Comparison of ENCODE assay signal across 13 cellular contexts in genomic region chr10:50561266-50561665, GRCh38.
DNase-seq lines count a peak whose midpoint lies in the region; ATAC-seq and TF ChIP-seq lines count a peak whose summit lies in the region.
"Had no signal": no experiment of that assay in that cellular context is flagged by ENCODE, and none has a peak within 500 bp of the region (broad histone marks: within the 10 kb centered on the region; RNA-seq: fewer than 3 reads in every experiment).

No MANE protein-coding gene starts in this region.

- dilution Hi-C loops in mammary epithelial cell (cut with HindIII; ENCODE audit: low sequenced_read_pairs), result no loop called here

- POLR2A ChIA-PET in MCF 10A (lab: Yijun Ruan, JAX), result interaction anchor here (0.6 to 1.9 kb wide), 8 partner anchors 21 to 145 kb away, joined by 3 to 20 read pairs (median 4); no protein-coding TSS in a partner anchor
- POLR2A ChIA-PET in activated CD4-positive, alpha-beta T cell treated with anti-CD3 and anti-CD28 coated beads for 36 hours (lab: Charles Lee), result no interaction called here

- H3K27ac ChIP-seq in mammary epithelial cell (ENCODE audit: insufficient read depth, low read depth, low read length) (no peak overlapping the region), uterus (peak overlapping the region; percentile 31 to 38)
- H3K27ac ChIP-seq: suprapubic skin had no signal

- H3K4me2 ChIP-seq in mammary epithelial cell (ENCODE audit: insufficient read depth, low read depth, low read length), result no peak overlapping the region

- H3K4me1 ChIP-seq in mammary epithelial cell (ENCODE audit: insufficient read depth, low read length) (no peaks in the 10 kb centered on the region), endocrine pancreas (ENCODE audit: control insufficient read depth, insufficient read depth, low read length) (peaks cover 17% of the 10 kb centered on the region), uterus (peaks cover 0 to 8% of the 10 kb centered on the region in 2 donors)

- H3K4me3 Mint-ChIP-seq in MCF 10A (ENCODE audit: unreplicated experiment) (no peak overlapping the region), glutamatergic neuron (ENCODE audit: unreplicated experiment) (no peak overlapping the region)
- no peak overlapping the region for H3K4me3 Mint-ChIP-seq in activated CD4-positive, alpha-beta T cell treated with anti-CD3 and anti-CD28 coated beads for 36 hours

- no peak overlapping the region for H3K4me3 ChIP-seq in mammary epithelial cell (replicated peaks in 1 of 3; ENCODE audit: insufficient read depth in 1 of 3, low read depth in 2 of 3, low read length in 3 of 3)
- peak overlapping the region; percentile 43 for H3K4me3 ChIP-seq in endocrine pancreas (ENCODE audit: control insufficient read depth, insufficient read depth, low read length)
- H3K4me3 ChIP-seq in uterus, result no peak overlapping the region
- H3K4me3 ChIP-seq: GM12878, spleen, suprapubic skin had no signal

- H3K36me3 ChIP-seq in mammary epithelial cell (ENCODE audit: insufficient read depth, low read length), result no peaks in the 10 kb centered on the region
- no peaks in the 10 kb centered on the region for H3K36me3 ChIP-seq in endocrine pancreas (ENCODE audit: control insufficient read depth, insufficient read depth, low read length)
- no peaks in the 10 kb centered on the region for H3K36me3 ChIP-seq in uterus
- H3K36me3 ChIP-seq: BE2C, suprapubic skin had no signal

- CTCF ChIA-PET in MCF 10A (lab: Yijun Ruan, JAX), result interaction anchor here (0.6 to 3.0 kb wide), 37 partner anchors 8 to 527 kb away, joined by 3 to 51 read pairs (median 4); no protein-coding TSS in a partner anchor
- CTCF ChIA-PET in mammary epithelial cell (lab: Charles Lee; ENCODE audit: low non-redundant PET), result no interaction called here
- CTCF ChIA-PET in activated CD4-positive, alpha-beta T cell treated with anti-CD3 and anti-CD28 coated beads for 36 hours (lab: Charles Lee), result interaction anchor here (0.6 to 0.9 kb wide), 2 partner anchors 41 to 266 kb away, joined by 3 read pairs; no protein-coding TSS in a partner anchor

- H3K27me3 Mint-ChIP-seq in MCF 10A (ENCODE audit: insufficient read depth, unreplicated experiment) (no peaks in the 10 kb centered on the region), glutamatergic neuron (ENCODE audit: unreplicated experiment) (no peaks in the 10 kb centered on the region)
- H3K27me3 Mint-ChIP-seq in activated CD4-positive, alpha-beta T cell treated with anti-CD3 and anti-CD28 coated beads for 36 hours, result no peaks in the 10 kb centered on the region

- H3K9me3 Mint-ChIP-seq in MCF 10A (ENCODE audit: unreplicated experiment) (no peaks in the 10 kb centered on the region), glutamatergic neuron (ENCODE audit: unreplicated experiment) (peaks cover 4% of the 10 kb centered on the region)
- no peaks in the 10 kb centered on the region for H3K9me3 Mint-ChIP-seq in activated CD4-positive, alpha-beta T cell treated with anti-CD3 and anti-CD28 coated beads for 36 hours (ENCODE audit: low read depth)

- in situ Hi-C loops in mammary epithelial cell (cut with MboI; ENCODE audit: low sequenced_read_pairs in 2 of 2), result no loop called here

- no peaks in the 10 kb centered on the region for H3K36me3 Mint-ChIP-seq in MCF 10A (ENCODE audit: insufficient read depth, unreplicated experiment)
- no peaks in the 10 kb centered on the region for H3K36me3 Mint-ChIP-seq in activated CD4-positive, alpha-beta T cell treated with anti-CD3 and anti-CD28 coated beads for 36 hours (ENCODE audit: low read depth)
- H3K36me3 Mint-ChIP-seq in glutamatergic neuron (ENCODE audit: unreplicated experiment), result no peaks in the 10 kb centered on the region

- H3K27me3 ChIP-seq in mammary epithelial cell (ENCODE audit: insufficient read depth, low read length) (no peaks in the 10 kb centered on the region), endocrine pancreas (ENCODE audit: control insufficient read depth, insufficient read depth, low read length) (no peaks in the 10 kb centered on the region), uterus (no peaks in the 10 kb centered on the region)
- H3K27me3 ChIP-seq: BE2C, spleen, suprapubic skin had no signal

- ATAC-seq in GM18867 (IDR thresholded peaks at IDR 0.05; ENCODE audit: unreplicated experiment), result no peak
- no peak for ATAC-seq in activated CD4-positive, alpha-beta T cell treated with anti-CD3 and anti-CD28 coated beads for 36 hours

- intact Hi-C loops in MCF 10A (cut with micrococcal nuclease) (loop anchor here (1.0 to 2.0 kb wide), 4 partner anchors 44 to 142 kb away; no protein-coding TSS in a partner anchor), mammary epithelial cell (cut with micrococcal nuclease) (loop anchor here (1.0 kb wide), 2 partner anchors 63 to 92 kb away; no protein-coding TSS in a partner anchor), uterus (cut with DNase I; ENCODE audit: low total_unique reads) (no loop called here)
- intact Hi-C loops in activated CD4-positive, alpha-beta T cell treated with anti-CD3 and anti-CD28 coated beads for 36 hours (cut with DNase I, micrococcal nuclease), result loop anchor here in 1 of 2 experiments (2.0 kb wide), 1 partner anchor 64 kb away; no protein-coding TSS in a partner anchor

- TF ChIP-seq CTCF in MCF 10A (IDR thresholded peaks at IDR 0.05; ENCODE audit: unreplicated experiment) (no peak), mammary epithelial cell (conservative IDR thresholded peaks at IDR 0.05 in 1 of 2, IDR thresholded peaks at IDR 0.05 in 1 of 2; ENCODE audit: extremely low read depth in 1 of 2, insufficient read depth in 1 of 2, low read depth in 1 of 2, low read length in 2 of 2) (no peak), uterus (IDR thresholded peaks at IDR 0.05) (no peak), glutamatergic neuron (IDR thresholded peaks at IDR 0.05; ENCODE audit: partially characterized antibody, unreplicated experiment) (no peak)

- TF ChIP-seq POLR2A in uterus (IDR thresholded peaks at IDR 0.05), result no peak

- no peaks in the 10 kb centered on the region for H3K9me3 ChIP-seq in mammary epithelial cell (replicated peaks; ENCODE audit: insufficient read depth, low read length)
- H3K9me3 ChIP-seq in endocrine pancreas (ENCODE audit: control insufficient read depth, low read length), result no peaks in the 10 kb centered on the region
- no peaks in the 10 kb centered on the region for H3K9me3 ChIP-seq in uterus
- H3K9me3 ChIP-seq: BE2C, spleen, suprapubic skin had no signal

- DNase-seq in MCF 10A (ENCODE audit: unreplicated experiment) (peak; percentile 56), mammary epithelial cell (no peak), medulla oblongata (ENCODE audit: extremely low spot score) (peak; percentile 77), uterus (no peak), glutamatergic neuron (no peak)
- no peak for DNase-seq in activated CD4-positive, alpha-beta T cell treated with anti-CD3 and anti-CD28 coated beads for 36 hours
- DNase-seq: activated CD4-positive, CD25-positive, alpha-beta regulatory T cell; BE2C; spleen had no signal

- 26% methylated on average over 5 of the region's 5 CpGs for WGBS in mammary epithelial cell (ENCODE audit: low coverage, missing lambda C conversion rate)

- H2AFZ ChIP-seq in mammary epithelial cell (ENCODE audit: low read depth, low read length), result no peak overlapping the region

- H3K27ac Mint-ChIP-seq in MCF 10A (ENCODE audit: low read depth, unreplicated experiment), result no peak overlapping the region
- no peak overlapping the region for H3K27ac Mint-ChIP-seq in activated CD4-positive, alpha-beta T cell treated with anti-CD3 and anti-CD28 coated beads for 36 hours
- H3K27ac Mint-ChIP-seq in glutamatergic neuron (ENCODE audit: unreplicated experiment), result no peak overlapping the region

- no peaks in the 10 kb centered on the region for H3K79me2 ChIP-seq in mammary epithelial cell (ENCODE audit: insufficient read depth, low read length)

- H3K9ac ChIP-seq in mammary epithelial cell (ENCODE audit: insufficient read depth, low read length) (no peak overlapping the region), endocrine pancreas (ENCODE audit: control insufficient read depth, insufficient read depth, low read length) (peak overlapping the region; percentile 44)

- BruUV-seq in MCF 10A (replicated peaks; lab: Mats Ljungman, UMichigan) (no TSS peak), mammary epithelial cell (replicated peaks; lab: Mats Ljungman, UMichigan) (no TSS peak)

- no peaks in the 10 kb centered on the region for H4K20me1 ChIP-seq in mammary epithelial cell (ENCODE audit: insufficient read depth, low read length)

- H3K4me1 Mint-ChIP-seq in MCF 10A (ENCODE audit: insufficient read depth, unreplicated experiment), result peaks cover 18% of the 10 kb centered on the region
- H3K4me1 Mint-ChIP-seq in activated CD4-positive, alpha-beta T cell treated with anti-CD3 and anti-CD28 coated beads for 36 hours, result peaks cover 10% of the 10 kb centered on the region
- peaks cover 17% of the 10 kb centered on the region for H3K4me1 Mint-ChIP-seq in glutamatergic neuron (ENCODE audit: low read depth, unreplicated experiment)

Comparison
In these comparisons a context has a peak if more than half of its experiments do, and no peak if none do; other contexts are left out.
1. DNase-seq: peak in MCF 10A (single experiment) and medulla oblongata (single experiment); none in mammary epithelial cell (single experiment), uterus (0 of 2), activated CD4-positive, alpha-beta T cell treated with anti-CD3 and anti-CD28 coated beads for 36 hours (single experiment) and glutamatergic neuron (single experiment).